ENCODE assay signal across 9 cellular contexts in the genomic region with DNA sequence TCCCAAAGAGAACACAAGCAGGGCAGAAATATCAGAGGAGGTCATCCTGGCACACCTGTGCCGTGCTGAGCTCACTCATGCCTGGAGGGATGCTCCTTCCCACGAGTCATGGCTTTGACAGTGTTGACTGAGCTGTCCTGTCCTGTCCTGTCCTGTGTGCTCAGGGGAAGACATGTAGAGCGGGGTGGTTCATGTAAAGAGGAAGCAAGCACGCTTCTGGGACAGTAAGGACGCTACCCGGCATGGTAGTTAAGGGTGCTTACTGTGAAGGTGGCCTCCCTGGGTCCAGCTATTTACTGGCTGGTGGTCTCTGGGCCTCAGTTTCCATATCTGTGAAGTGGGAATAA. TPM values are rescaled to one million over a fixed set of nuclear protein-coding genes. Genes with fewer than 3 reads are reported as not detected.
A peak's percentile ranks its signal among the peaks of the same experiment; 100 is the strongest.
DNase-seq lines count a peak whose midpoint lies in the region; ATAC-seq, FAIRE-seq and TF ChIP-seq lines count a peak whose summit lies in the region.
"Had no signal": no experiment of that assay in that cellular context is flagged by ENCODE, and none has a peak within 500 bp of the region (broad histone marks: within the 10 kb centered on the region; RNA-seq: fewer than 3 reads in every experiment).

No MANE protein-coding gene starts in this region.

- peak; percentile 55; the same call in 1 of the 2 replicates for TF ChIP-seq POLR2A in GM12878 (IDR thresholded peaks at IDR 0.05; ENCODE audit: low read depth, low read length)

- BruUV-seq in GM12878 (replicated peaks; lab: Mats Ljungman, UMichigan): TSS peak; percentile 36

- SMC1A ChIA-PET in GM12878 (lab: Charles Lee; ENCODE audit: uncharacterized antibody, unreplicated experiment): interaction anchor here (1.3 to 2.1 kb wide), 3 partner anchors 11 to 66 kb away, joined by 3 to 10 read pairs (median 3); no protein-coding TSS in a partner anchor

- WGBS in GM12878 (ENCODE audit: insufficient coverage, insufficient replicate concordance, low lambda C conversion rate, missing lambda C conversion rate): under 1% methylated on average over 6 of the region's 6 CpGs
- 68 to 80% methylated on average over 6 of the region's 6 CpGs for WGBS in pancreas, 2 donors

- H3K4me1 ChIP-seq in GM12878 (ENCODE audit: control insufficient read depth, insufficient read depth, low read length): peaks cover 11% of the 10 kb centered on the region
- H3K4me1 ChIP-seq in pancreas: peaks cover 7 to 12% (median 12%) of the 10 kb centered on the region in 3 donors
- H3K4me1 ChIP-seq: SJSA1 had no signal

- in situ Hi-C loops in GM12878 (cut with MboI): loop anchor here (10.0 kb wide), 1 partner anchor 277 kb away; no protein-coding TSS in a partner anchor

- H3K79me2 ChIP-seq in GM12878 (ENCODE audit: control insufficient read depth, insufficient read depth, low read length): peaks cover 55% of the 10 kb centered on the region

- RAD21 ChIA-PET in GM12878 (lab: Charles Lee; ENCODE audit: unreplicated experiment): interaction anchor here (1.2 kb wide), 2 partner anchors 32 to 129 kb away, joined by 3 to 6 read pairs; no protein-coding TSS in a partner anchor

- H3K4me3 ChIP-seq in GM12878 (peak overlapping the region; percentile 78), pancreas (peak overlapping the region in 1 of 4 donors; percentile 43)
- H3K4me3 ChIP-seq: SJSA1 had no signal

- H3K36me3 ChIP-seq in GM12878 (ENCODE audit: control insufficient read depth in 2 of 2, insufficient read depth in 2 of 2, low read length in 1 of 2) (no peaks in the 10 kb centered on the region; a peak in 1 of 4 replicates), pancreas (peaks cover 0 to 5% (median 0%) of the 10 kb centered on the region in 3 donors)
- H3K36me3 ChIP-seq: SJSA1 had no signal

- peak; percentile 30 for DNase-seq in activated CD4-positive, alpha-beta T cell treated with anti-CD3 and anti-CD28 coated beads for 48 hours
- no peak for DNase-seq in activated CD4-positive, alpha-beta T cell treated with anti-CD3 and anti-CD28 coated beads for 1 hour
- DNase-seq in GM12878 (ENCODE audit: low read depth, low spot score) (no peak), pancreas (no peak), cerebellar cortex (ENCODE audit: low spot score) (no peak), activated gamma-delta T cell treated with Interleukin-2 at 50 U/mL for 16 hours (no peak)

- FAIRE-seq in GM12878 (lab: Jason Lieb, UNC): no peak
- FAIRE-seq in pancreas (lab: Jason Lieb, UNC): no peak

- H2AFZ ChIP-seq in GM12878 (ENCODE audit: control insufficient read depth, low read depth, low read length): peak overlapping the region; percentile 39; the same call in 1 of the 2 replicates

- peak overlapping the region; percentile 89 for H3K9ac ChIP-seq in GM12878 (ENCODE audit: control insufficient read depth, insufficient read depth, low read length)

- no peak for TF ChIP-seq EP300 in GM12878 (IDR thresholded peaks at IDR 0.05; ENCODE audit: borderline replicate concordance in 1 of 2, control insufficient read depth in 1 of 2, low read depth in 2 of 2, low read length in 2 of 2)

- CTCF ChIA-PET in GM12878 (lab: Yijun Ruan, JAX): interaction anchor here (1.3 to 6.7 kb wide), 8 partner anchors 10 to 394 kb away, joined by 3 to 59 read pairs (median 8); no protein-coding TSS in a partner anchor

- intact Hi-C loops in GM12878 (cut with micrococcal nuclease; ENCODE audit: unreplicated experiment): no loop called here
- intact Hi-C loops in pancreas (cut with DNase I): no loop called here

- TF ChIP-seq CTCF in GM12878 (IDR thresholded peaks at IDR 0.05 in 2 of 3, conservative IDR thresholded peaks at IDR 0.05 in 1 of 3; ENCODE audit: control insufficient read depth in 2 of 3, extremely low read depth in 1 of 3, insufficient read depth in 1 of 3, low read depth in 3 of 3, low read length in 3 of 3): no peak
- no peak for TF ChIP-seq CTCF in pancreas (IDR thresholded peaks at IDR 0.05)

- peak overlapping the region; percentile 89 for H3K27ac ChIP-seq in GM12878 (ENCODE audit: control insufficient read depth, insufficient read depth)
- H3K27ac ChIP-seq in pancreas: peak overlapping the region in 3 of 4 donors; percentile 7 to 67 (median 46)
- H3K27ac ChIP-seq: SJSA1 had no signal

- no peaks in the 10 kb centered on the region for H3K9me3 ChIP-seq in GM12878 (replicated peaks; ENCODE audit: control insufficient read depth, insufficient read depth, low read length)
- H3K9me3 ChIP-seq in pancreas: no peaks in the 10 kb centered on the region
- H3K9me3 ChIP-seq: SJSA1 had no signal

- peak overlapping the region; percentile 96 for H3K4me2 ChIP-seq in GM12878 (ENCODE audit: control insufficient read depth, insufficient read depth)

- no peaks in the 10 kb centered on the region for H4K20me1 ChIP-seq in GM12878 (ENCODE audit: control insufficient read depth, insufficient read depth)

- TF ChIP-seq RAD21 in GM12878 (IDR thresholded peaks at IDR 0.05; ENCODE audit: insufficient read depth, low read depth, low read length): no peak

- POLR2A ChIA-PET in GM12878 (lab: Charles Lee): no interaction called here

- H3K27me3 ChIP-seq in GM12878 (replicated peaks in 1 of 2; ENCODE audit: control insufficient read depth in 2 of 2, insufficient read depth in 2 of 2, low read length in 1 of 2) (no peaks in the 10 kb centered on the region), pancreas (no peaks in the 10 kb centered on the region)
- H3K27me3 ChIP-seq: SJSA1 had no signal

- ATAC-seq in HG03378 (IDR thresholded peaks at IDR 0.05; ENCODE audit: unreplicated experiment) (peak; percentile 27), GM12878 (peak; percentile 74), pancreas (peak in 2 of 4 donors; percentile 11 to 19), GM21825 (IDR thresholded peaks at IDR 0.05; ENCODE audit: unreplicated experiment) (no peak)

TF ChIP-seq in GM12878, 131 proteins besides CTCF, POLR2A, EP300 and RAD21:
- no peak for TF ChIP-seq RELA (IDR thresholded peaks at IDR 0.05; ENCODE audit: borderline replicate concordance, partially characterized antibody)
- TF ChIP-seq CBFB (IDR thresholded peaks at IDR 0.05; ENCODE audit: low read depth): 0 out of 2 replicates have a peak, but pooled peaks have one; percentile 11
- 0 out of 2 replicates have a peak, but pooled peaks have one; percentile 18 for TF ChIP-seq MXI1 (IDR thresholded peaks at IDR 0.05; ENCODE audit: low read depth, low read length)
- 0 out of 4 replicates have a peak, but pooled peaks of 1 of the 2 experiments have one; percentile 4 for TF ChIP-seq BHLHE40 (IDR thresholded peaks at IDR 0.05; ENCODE audit: borderline replicate concordance in 1 of 2, low read depth in 2 of 2, low read length in 1 of 2)

RNA-seq across cellular contexts. Expression of a gene that starts 0.4 kb away (rescaled TPM):
- 94.1 and 105 TPM in 2 replicates for total RNA-seq in GM12878 (2013; cell fraction: nucleolus; rRNA removed)
- total RNA-seq in GM12878 (2014; rRNA removed) (169 and 177 TPM in 2 replicates), GM12878 (2014; rRNA removed; fragmentation: Illumina TruSeq; extraction: Trizol) (115 and 119 TPM in 2 replicates), GM12878 (2021) (246 and 254 TPM in 2 replicates), pancreas (10 to 100 TPM in 4 of 6 donors, 1 to 10 TPM in 2; 5.2 to 77.3 (median 13.5) TPM)
- polyA plus RNA-seq in GM12878 (2011; ENCODE audit: low read depth): 228 TPM
- polyA plus RNA-seq in GM12878 (2011; rRNA removed) (88.7 and 223 TPM in 2 replicates), GM12878 (2014; fragmentation: Illumina TruSeq; extraction: Trizol) (180 and 294 TPM in 2 replicates), GM12878 (2014; fragmentation: Nextera tagmentation; extraction: Ambion mirVana) (10 to 100 TPM; 22.5 to 30.2 TPM), GM12878 (2014; rRNA removed) (245 and 252 TPM in 2 replicates), GM12878 (2016; fragmentation: Nextera tagmentation; extraction: Ambion mirVana) (100 to 1,000 TPM; 133 to 142 TPM), pancreas (10 to 100 TPM; 20.9 to 29.8 TPM)
- 295 and 353 TPM in 2 replicates for polyA plus RNA-seq in GM12878 (2011; cell fraction: cytosol; rRNA removed)
- 331 and 338 TPM in 2 replicates for polyA plus RNA-seq in GM12878 (2011; cell fraction: nucleus; rRNA removed)
- 364 and 368 TPM in 2 replicates for polyA plus RNA-seq in GM12878 (2012)
- 283 and 449 TPM in 2 replicates for polyA minus RNA-seq in GM12878 (2011; rRNA and poly(A)+ RNA removed)
- 110 and 112 TPM in 2 replicates for polyA minus RNA-seq in GM12878 (2011; cell fraction: cytosol; rRNA and poly(A)+ RNA removed)
- 106 and 139 TPM in 2 replicates for polyA minus RNA-seq in GM12878 (2011; cell fraction: nucleus; rRNA and poly(A)+ RNA removed)
